ENCODE assay signal across 8 cellular contexts in genomic region chr13:102798653-102799543, GRCh38. TPM values are rescaled to one million over a fixed set of nuclear protein-coding genes. Genes with fewer than 3 reads are reported as not detected.
DNase-seq lines count a peak whose midpoint lies in the region; ATAC-seq lines count a peak whose summit lies in the region.

BIVM (plus strand) TSS chr13:102799119; CDS start chr13:102807268, 8,149 bp downstream.
POGLUT2 (minus strand) TSS chr13:102798976; CDS start chr13:102798670, 306 bp downstream.

- peak within 1 kb of the TSS; percentile 60 to 74 (median 67) for H3K4me3 ChIP-seq in BLaER1 treated with 17β-estradiol and CSF1 and Interleukin-3, amounts not matched to agents 10 nM and 100 nM

- peak within 1 kb of the TSS in 10 of 11 experiments; percentile 52 to 74 (median 64); a peak in 21 of 22 replicates for H3K27ac ChIP-seq in BLaER1 treated with 17β-estradiol and CSF1 and Interleukin-3, amounts not matched to agents 10 nM and 100 nM

- H4K20me1 ChIP-seq in BLaER1 treated with 17β-estradiol and CSF1 and Interleukin-3, amounts not matched to agents 10 nM and 100 nM: no peaks in the 10 kb centered on the region

- no peaks in the 10 kb centered on the region for H3K36me3 ChIP-seq in BLaER1 treated with 17β-estradiol and CSF1 and Interleukin-3, amounts not matched to agents 10 nM and 100 nM

- peak within 1 kb of the TSS; percentile 67 to 83 (median 78); a peak in 21 of 22 replicates for H3K9ac ChIP-seq in BLaER1 treated with 17β-estradiol and CSF1 and Interleukin-3, amounts not matched to agents 10 nM and 100 nM

- H3K9me3 ChIP-seq in BLaER1 treated with 17β-estradiol and CSF1 and Interleukin-3, amounts not matched to agents 10 nM and 100 nM (replicated peaks in 1 of 11): peaks cover 24 to 29% (median 25%) of the 10 kb centered on the region in 11 experiments

- peaks cover 0 to 9% (median 0%) of the 10 kb centered on the region in 10 experiments; a peak in 4 of 20 replicates for H3K4me1 ChIP-seq in BLaER1 treated with 17β-estradiol and CSF1 and Interleukin-3, amounts not matched to agents 10 nM and 100 nM

- ATAC-seq in GM19324 (IDR thresholded peaks at IDR 0.05; ENCODE audit: low FRiP score, unreplicated experiment) (peak; percentile 80), HG03457 (IDR thresholded peaks at IDR 0.05; ENCODE audit: unreplicated experiment) (peak; percentile 84)

- peak; percentile 95 to 97 for DNase-seq in NCI-H526 (lab: John Stamatoyannopoulos, UW)
- DNase-seq in activated CD4-positive, alpha-beta T cell treated with anti-CD3 and anti-CD28 coated beads, Interleukin-2, amount 50 U/mL, for 24 hours (ENCODE audit: low read depth in 1 of 2, low spot score in 1 of 2): peak; percentile 60 to 75
- peak; percentile 95 for DNase-seq in dermis blood vessel endothelial cell
- DNase-seq in left kidney (ENCODE audit: low read depth, low spot score): peak; percentile 98
- DNase-seq in stimulated activated CD4-positive, alpha-beta T cell treated with anti-CD3 and anti-CD28 coated beads, Interleukin-2, amount 100 ng/mL, for 24 hours: peak; percentile 78 to 86

- H3K27me3 ChIP-seq in BLaER1 treated with 17β-estradiol and CSF1 and Interleukin-3, amounts not matched to agents 10 nM and 100 nM: peaks cover 27 to 51% (median 43%) of the 10 kb centered on the region in 11 experiments

- peak within 1 kb of the TSS; percentile 76 to 87 (median 83) for H3K4me2 ChIP-seq in BLaER1 treated with 17β-estradiol and CSF1 and Interleukin-3, amounts not matched to agents 10 nM and 100 nM

RNA-seq across cellular contexts. Expression of gene BIVM, which starts in this region (rescaled TPM):
- total RNA-seq in dermis blood vessel endothelial cell: 21.4 and 24.0 TPM in 2 replicates

RNA-seq across cellular contexts. Expression of gene POGLUT2, which starts in this region (rescaled TPM):
- total RNA-seq in dermis blood vessel endothelial cell: 19.6 and 25.5 TPM in 2 replicates

Comparison
In these comparisons a context has a peak if more than half of its experiments do, and no peak if none do; other contexts are left out.
1. Peak in every context shown above with its lines: DNase-seq, ATAC-seq, H3K4me3 ChIP-seq and H3K27ac ChIP-seq.